ENCODE assay signal across 8 cellular contexts in genomic region chr10:24723386-24723787, GRCh38. TPM values are rescaled to one million over a fixed set of nuclear protein-coding genes. Genes with fewer than 3 reads are reported as not detected.
DNase-seq lines count a peak whose midpoint lies in the region; ATAC-seq lines count a peak whose summit lies in the region.

No MANE protein-coding gene starts in this region.

- no peaks in the 10 kb centered on the region for H3K9me3 ChIP-seq in ES-I3 (ENCODE audit: control insufficient read depth, insufficient read depth, low read length)

- H3K4me3 ChIP-seq in Jurkat, Clone E6-1 (ENCODE audit: low read length), result peak overlapping the region; percentile 76
- peak overlapping the region; percentile 27 for H3K4me3 ChIP-seq in iPS-11a (ENCODE audit: low read depth, low read length)

- no peak for DNase-seq in Jurkat, Clone E6-1 (ENCODE audit: low read depth, low spot score)
- DNase-seq in activated naive CD4-positive, alpha-beta T cell treated with Interleukin-2 at 50 U/mL for 16 hours, result peak; percentile 32
- peak; percentile 45 for DNase-seq in stimulated activated CD8-positive, alpha-beta memory T cell treated with anti-CD3 and anti-CD28 coated beads, Interleukin-4, amount 100 ng/mL, for 48 hours
- no peak for DNase-seq in H4 (ENCODE audit: low spot score)
- DNase-seq in amniotic stem cell (lab: John Stamatoyannopoulos, UW), result no peak

- peak; percentile 18 for ATAC-seq in GM21576 (IDR thresholded peaks at IDR 0.05; ENCODE audit: unreplicated experiment)

- peak overlapping the region; percentile 83; the same call in 1 of the 2 replicates for H3K9ac ChIP-seq in ES-I3 (ENCODE audit: low read depth, low read length)

- no peaks in the 10 kb centered on the region for H3K36me3 ChIP-seq in ES-I3 (ENCODE audit: insufficient read depth, low read length)

- peaks cover 10% of the 10 kb centered on the region; the same call in 1 of the 2 replicates for H3K4me1 ChIP-seq in ES-I3 (ENCODE audit: insufficient read depth, low read length)

RNA-seq across cellular contexts. Expression of gene ARHGAP21, which starts 0.3 kb away (rescaled TPM):
- 17.7 TPM for polyA plus RNA-seq in Jurkat, Clone E6-1 (2012; ENCODE audit: insufficient read depth, insufficient read length)
- 16.2 and 18.0 TPM in 2 replicates for total RNA-seq in H4 (2014; rRNA removed; shearing (Covaris generic))

Comparison
In these comparisons a context has a peak if more than half of its experiments do, and no peak if none do; other contexts are left out.
1. DNase-seq: peak in activated naive CD4-positive, alpha-beta T cell treated with Interleukin-2 at 50 U/mL for 16 hours (single experiment) and stimulated activated CD8-positive, alpha-beta memory T cell treated with anti-CD3 and anti-CD28 coated beads, Interleukin-4, amount 100 ng/mL, for 48 hours (single experiment); none in Jurkat, Clone E6-1 (single experiment), H4 (single experiment) and amniotic stem cell (single experiment).